Comparison of ENCODE assay signal across 27 cellular contexts in the genomic region with DNA sequence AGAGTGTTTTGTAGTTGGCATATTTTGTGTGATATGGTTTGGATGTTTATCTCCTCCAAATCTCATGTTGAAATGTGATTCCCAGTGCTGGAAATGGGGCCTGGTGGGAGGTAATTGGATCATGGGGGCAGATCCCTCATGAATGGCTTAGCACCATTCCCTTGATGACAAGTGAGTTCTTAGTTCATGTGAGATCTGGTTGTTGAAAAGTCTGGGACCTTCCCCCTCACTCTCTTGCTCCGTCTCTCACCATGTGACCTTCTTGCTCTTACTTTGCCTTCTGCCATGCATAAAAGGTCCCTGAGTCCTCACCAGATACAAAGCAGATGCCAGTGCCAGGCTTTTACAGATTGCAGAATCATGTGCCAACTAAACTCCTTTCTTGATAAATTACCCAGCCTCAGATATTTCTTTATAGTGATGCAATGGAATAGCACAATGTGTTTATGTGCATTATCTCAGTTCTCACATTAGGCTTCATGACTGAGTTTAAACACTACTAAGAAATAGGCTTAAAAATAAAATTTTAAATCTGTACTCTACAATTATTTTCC.
"Had no signal": no experiment of that assay in that cellular context is flagged by ENCODE, and none has a peak within 500 bp of the region (broad histone marks: within the 10 kb centered on the region; RNA-seq: fewer than 3 reads in every experiment).

No MANE protein-coding gene starts in this region.

- ATAC-seq: left cardiac atrium; left lung; lower lobe of right lung; naive thymus-derived CD4-positive, alpha-beta T cell; natural killer cell treated with Interleukin-12 subunit alpha and Interleukin-12 subunit beta and Interleukin-15 and Interleukin-18, amount 100 ng/mL, for 72 hours; sciatic nerve; stimulated activated naive B cell treated with anti-CD40 and anti-IgM and Interleukin-4, amounts not matched to agents 10 μg/mL and 1 μg/mL and 100 μg/mL, for 72 hours; stimulated activated naive CD8-positive, alpha-beta T cell treated with anti-CD3 and anti-CD28 coated beads, Interleukin-15, Interleukin-2, amounts not matched to agents 100 U/mL and 50 U/mL, for 24 hours had no signal

- H3K4me1 ChIP-seq: left lung, lower lobe of right lung, right atrium auricular region, stomach, testis, thyroid gland, transverse colon, upper lobe of left lung, vagina had no signal

- H3K27me3 Mint-ChIP-seq: naive thymus-derived CD4-positive, alpha-beta T cell; natural killer cell treated with Interleukin-12 subunit alpha and Interleukin-12 subunit beta and Interleukin-15 and Interleukin-18, amount 100 ng/mL, for 72 hours; progenitor cell of endocrine pancreas; stimulated activated naive B cell treated with anti-CD40 and anti-IgM and Interleukin-4, amounts not matched to agents 10 μg/mL and 1 μg/mL and 100 μg/mL, for 72 hours had no signal

- H3K9me3 ChIP-seq: lower lobe of right lung, ovary, right atrium auricular region, testis, thyroid gland, transverse colon, vagina had no signal

- H3K27me3 ChIP-seq: left lung, ovary, right atrium auricular region, stomach, testis, thyroid gland, transverse colon, upper lobe of left lung, vagina had no signal

- H3K36me3 Mint-ChIP-seq: mesothelial cell of epicardium; natural killer cell treated with Interleukin-12 subunit alpha and Interleukin-12 subunit beta and Interleukin-15 and Interleukin-18, amount 100 ng/mL, for 72 hours; stimulated activated naive B cell treated with anti-CD40 and anti-IgM and Interleukin-4, amounts not matched to agents 10 μg/mL and 1 μg/mL and 100 μg/mL, for 72 hours had no signal

- H3K4me3 Mint-ChIP-seq: mesothelial cell of epicardium; naive thymus-derived CD4-positive, alpha-beta T cell; natural killer cell treated with Interleukin-12 subunit alpha and Interleukin-12 subunit beta and Interleukin-15 and Interleukin-18, amount 100 ng/mL, for 72 hours; stimulated activated naive B cell treated with anti-CD40 and anti-IgM and Interleukin-4, amounts not matched to agents 10 μg/mL and 1 μg/mL and 100 μg/mL, for 72 hours had no signal

- H3K27ac Mint-ChIP-seq: mesothelial cell of epicardium; naive thymus-derived CD4-positive, alpha-beta T cell; natural killer cell treated with Interleukin-12 subunit alpha and Interleukin-12 subunit beta and Interleukin-15 and Interleukin-18, amount 100 ng/mL, for 72 hours; progenitor cell of endocrine pancreas; stimulated activated naive B cell treated with anti-CD40 and anti-IgM and Interleukin-4, amounts not matched to agents 10 μg/mL and 1 μg/mL and 100 μg/mL, for 72 hours had no signal

- H3K36me3 ChIP-seq: left lung, lower lobe of right lung, ovary, right atrium auricular region, stomach, thyroid gland, transverse colon, upper lobe of left lung, vagina had no signal

- H3K27ac ChIP-seq: left lung, lower lobe of right lung, ovary, right atrium auricular region, skin epidermis, stomach, testis, thyroid gland, transverse colon, upper lobe of left lung, vagina had no signal

- DNase-seq: hippocampal formation; kidney glomerular epithelial cell; left cardiac atrium; left lung; lower lobe of right lung; mammary epithelial cell; mesenchymal stem cell; naive thymus-derived CD4-positive, alpha-beta T cell; ovary; stimulated activated CD4-positive, alpha-beta T cell treated with anti-CD3 and anti-CD28 coated beads, Interleukin-12 subunit alpha, Interleukin-12 subunit beta, amount 100 ng/mL, for 4 hours; stimulated activated CD4-positive, alpha-beta T cell treated with anti-CD3 and anti-CD28 coated beads, Interleukin-15, amount 100 ng/mL, for 24 hours; stimulated activated CD4-positive, alpha-beta T cell treated with anti-CD3 and anti-CD28 coated beads, Interleukin-2, amount 100 ng/mL, for 24 hours; stimulated activated CD4-positive, alpha-beta T cell treated with anti-CD3 and anti-CD28 coated beads, Interleukin-4, amount 100 ng/mL, for 1 hour; stimulated activated naive B cell treated with anti-CD40 and anti-IgM and Interleukin-4, amounts not matched to agents 10 μg/mL and 1 μg/mL and 100 μg/mL, for 72 hours; stimulated activated naive CD8-positive, alpha-beta T cell treated with anti-CD3 and anti-CD28 coated beads, Interleukin-15, Interleukin-2, amounts not matched to agents 100 U/mL and 50 U/mL, for 24 hours; stomach; testis; thyroid gland; transverse colon; upper lobe of left lung had no signal

- H3K4me1 Mint-ChIP-seq: stimulated activated naive B cell treated with anti-CD40 and anti-IgM and Interleukin-4, amounts not matched to agents 10 μg/mL and 1 μg/mL and 100 μg/mL, for 72 hours had no signal

- H3K4me3 ChIP-seq: left lung, lower lobe of right lung, ovary, right atrium auricular region, skin epidermis, stomach, testis, thyroid gland, transverse colon, upper lobe of left lung, vagina had no signal
